In the genomic region with DNA sequence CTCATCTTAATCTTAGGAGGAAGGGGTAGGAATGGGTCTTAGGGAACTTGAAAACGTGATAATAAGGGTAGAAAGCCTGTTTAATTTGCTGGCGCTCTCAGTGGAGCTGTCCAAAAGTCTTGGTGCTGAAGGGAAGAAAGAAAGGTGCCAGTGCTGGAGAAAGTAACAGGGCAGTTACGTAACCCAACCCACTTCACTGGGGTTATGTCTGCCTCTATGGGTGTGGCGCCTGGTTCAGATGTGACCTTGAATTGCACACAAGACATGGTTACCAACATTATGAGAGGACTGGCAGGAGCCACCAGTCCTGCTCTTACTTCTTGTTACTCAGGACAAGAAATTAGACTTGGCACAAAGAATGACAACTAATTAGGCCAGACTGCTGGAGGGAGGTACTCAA, we compare ENCODE assay signal across 11 cellular contexts. TPM values are rescaled to one million over a fixed set of nuclear protein-coding genes. Genes with fewer than 3 reads are reported as not detected.
DNase-seq lines count a peak whose midpoint lies in the region; ATAC-seq and TF ChIP-seq lines count a peak whose summit lies in the region.
"Had no signal": no experiment of that assay in that cellular context is flagged by ENCODE, and none has a peak within 500 bp of the region (broad histone marks: within the 10 kb centered on the region; RNA-seq: fewer than 3 reads in every experiment).

No MANE protein-coding gene starts in this region.

- H3K4me1 ChIP-seq in H9 (ENCODE audit: insufficient read depth, low read length) (no peaks in the 10 kb centered on the region; the same call in 1 of the 2 replicates), osteoblast (ENCODE audit: insufficient read depth, low read length) (no peaks in the 10 kb centered on the region)
- H3K4me1 ChIP-seq: lower lobe of right lung had no signal

- H3K4me3 Mint-ChIP-seq in H9 (no peak overlapping the region), endothelial cell (ENCODE audit: unreplicated experiment) (no peak overlapping the region)
- H3K4me3 Mint-ChIP-seq: IgD-negative memory B cell had no signal

- no peaks in the 10 kb centered on the region for H3K79me2 ChIP-seq in H9 (ENCODE audit: insufficient read depth, low read length)
- no peaks in the 10 kb centered on the region for H3K79me2 ChIP-seq in osteoblast (ENCODE audit: insufficient read depth, low read length)

- peaks cover 18 to 41% of the 10 kb centered on the region in 2 experiments for H3K4me1 Mint-ChIP-seq in H9
- H3K4me1 Mint-ChIP-seq in endothelial cell (ENCODE audit: unreplicated experiment), result peaks cover 13% of the 10 kb centered on the region

- DNase-seq in H9 (peak; percentile 42), NOMO-1 (lab: John Stamatoyannopoulos, UW; ENCODE audit: unreplicated experiment in 2 of 2) (peak; percentile 26 to 38), endothelial cell (ENCODE audit: low spot score) (peak; percentile 51), osteoblast (ENCODE audit: insufficient read length, low spot score, missing footprints) (peak; percentile 73), NCI-H82 treated with DMSO at 0.1 percent for 48 hours (lab: John Stamatoyannopoulos, UW; ENCODE audit: unreplicated experiment) (no peak)
- DNase-seq: effector CD4-positive, alpha-beta T cell; lower lobe of right lung; stimulated activated naive CD8-positive, alpha-beta T cell treated with anti-CD3 and anti-CD28 coated beads, Interleukin-15, Interleukin-2, amounts not matched to agents 100 U/mL and 50 U/mL, for 24 hours had no signal

- no peaks in the 10 kb centered on the region for H3K79me1 ChIP-seq in H9 (ENCODE audit: insufficient read depth, low read depth, low read length, poor library complexity, severe bottlenecking)

- H3K4me2 ChIP-seq in H9 (ENCODE audit: insufficient read depth, insufficient read length, low read length) (no peak overlapping the region), osteoblast (ENCODE audit: insufficient read depth, low read length) (no peak overlapping the region)

- H3K14ac ChIP-seq in H9 (ENCODE audit: insufficient read depth, low read length), result no peak overlapping the region

- H2AK5ac ChIP-seq in H9 (ENCODE audit: insufficient read length, low read length), result no peak overlapping the region

- H3K27me3 Mint-ChIP-seq in H9 (ENCODE audit: low read depth), result peaks cover 90% of the 10 kb centered on the region
- H3K27me3 Mint-ChIP-seq in endothelial cell (ENCODE audit: unreplicated experiment), result peaks cover 13% of the 10 kb centered on the region

- no peak overlapping the region for H2BK15ac ChIP-seq in H9 (ENCODE audit: low read depth, low read length)

- no peak overlapping the region for H3K56ac ChIP-seq in H9 (ENCODE audit: insufficient read length, low read depth, low read length)

- H3K4ac ChIP-seq in H9 (ENCODE audit: low read depth, low read length), result no peak overlapping the region

- H3K9me3 ChIP-seq in H9 (ENCODE audit: control insufficient read depth, low read depth, low read length), result no peaks in the 10 kb centered on the region
- H3K9me3 ChIP-seq in osteoblast (ENCODE audit: low read depth, low read length), result no peaks in the 10 kb centered on the region
- H3K9me3 ChIP-seq: lower lobe of right lung had no signal

- TF ChIP-seq CTCF in H9 (conservative IDR thresholded peaks at IDR 0.05) (no peak), endothelial cell (IDR thresholded peaks at IDR 0.05; ENCODE audit: unreplicated experiment) (no peak), osteoblast (IDR thresholded peaks at IDR 0.05; ENCODE audit: extremely low read depth, low read depth, low read length) (no peak)

- H4K20me1 ChIP-seq in H9 (ENCODE audit: control insufficient read depth, insufficient read depth, insufficient read length), result peaks cover 2% of the 10 kb centered on the region
- H4K20me1 ChIP-seq in osteoblast (ENCODE audit: insufficient read depth, low read length), result no peaks in the 10 kb centered on the region

- no CpG with 5 or more reads among the region's 4 CpGs for WGBS in H9 (ENCODE audit: extremely low coverage, insufficient read length, low lambda C conversion rate)

- no peaks in the 10 kb centered on the region for H3K36me3 Mint-ChIP-seq in H9 (ENCODE audit: insufficient read depth in 1 of 3, low read depth in 3 of 3)
- no peaks in the 10 kb centered on the region for H3K36me3 Mint-ChIP-seq in endothelial cell (ENCODE audit: low read depth, unreplicated experiment)
- H3K36me3 Mint-ChIP-seq: IgD-negative memory B cell had no signal

- H3K27me3 ChIP-seq in H9 (ENCODE audit: insufficient read depth, low read length) (peaks cover 5% of the 10 kb centered on the region), osteoblast (ENCODE audit: insufficient read depth, low read length) (peaks cover 31% of the 10 kb centered on the region)

- H3K9ac ChIP-seq in H9 (ENCODE audit: extremely low read depth, insufficient read length, low read length), result no peak overlapping the region

- no peak overlapping the region for H2AFZ ChIP-seq in H9 (ENCODE audit: low read length)
- H2AFZ ChIP-seq in osteoblast (ENCODE audit: low read length), result no peak overlapping the region

- H3K27ac Mint-ChIP-seq in H9, result no peak overlapping the region
- H3K27ac Mint-ChIP-seq in endothelial cell (ENCODE audit: unreplicated experiment), result no peak overlapping the region

- H4K91ac ChIP-seq in H9 (ENCODE audit: insufficient read length, low read depth, low read length), result no peak overlapping the region

- H3K27ac ChIP-seq in H9 (ENCODE audit: insufficient read length, low read depth, low read length) (no peak overlapping the region), osteoblast (ENCODE audit: low read depth, low read length) (no peak overlapping the region)
- H3K27ac ChIP-seq: lower lobe of right lung had no signal

- H3K23me2 ChIP-seq in H9 (ENCODE audit: insufficient read length, low read depth, low read length, poor library complexity, severe bottlenecking), result peaks cover 2% of the 10 kb centered on the region

- H3K18ac ChIP-seq in H9 (ENCODE audit: insufficient read length, low read depth, low read length), result no peak overlapping the region

- no peak overlapping the region for H3K23ac ChIP-seq in H9 (ENCODE audit: insufficient read length, low read depth, low read length)

- H2BK12ac ChIP-seq in H9 (ENCODE audit: insufficient read length, low read depth, low read length), result no peak overlapping the region

- ATAC-seq in GM18868 (IDR thresholded peaks at IDR 0.05; ENCODE audit: unreplicated experiment), result no peak
- no peak for ATAC-seq in GM21737 (IDR thresholded peaks at IDR 0.05; ENCODE audit: unreplicated experiment)
- ATAC-seq: lower lobe of right lung; stimulated activated naive CD8-positive, alpha-beta T cell treated with anti-CD3 and anti-CD28 coated beads, Interleukin-15, Interleukin-2, amounts not matched to agents 100 U/mL and 50 U/mL, for 24 hours had no signal

- no peak overlapping the region for H2BK20ac ChIP-seq in H9 (ENCODE audit: low read depth, low read length, poor library complexity, severe bottlenecking)

- H3K9me3 Mint-ChIP-seq in H9 (peaks cover 0 to 2% of the 10 kb centered on the region in 2 experiments; a peak in 2 of 5 replicates), endothelial cell (ENCODE audit: unreplicated experiment) (no peaks in the 10 kb centered on the region)

- H3K4me3 ChIP-seq in osteoblast (ENCODE audit: insufficient read depth, low read length), result no peak overlapping the region
- H3K4me3 ChIP-seq: lower lobe of right lung had no signal

- no peak overlapping the region for H2BK5ac ChIP-seq in H9 (ENCODE audit: insufficient read length, low read length)

- H3T11ph ChIP-seq in H9 (ENCODE audit: low read length), result no peak overlapping the region

- H4K5ac ChIP-seq in H9 (ENCODE audit: insufficient read length, low read depth, low read length), result no peak overlapping the region

- no peaks in the 10 kb centered on the region for H3K36me3 ChIP-seq in osteoblast (ENCODE audit: insufficient read depth, low read length)
- H3K36me3 ChIP-seq: lower lobe of right lung had no signal

- H4K8ac ChIP-seq in H9 (replicated peaks; ENCODE audit: insufficient read length, low read depth, low read length), result no peak overlapping the region

- no peak overlapping the region for H2BK120ac ChIP-seq in H9 (ENCODE audit: low read depth, low read length, poor library complexity, severe bottlenecking)

RNA-seq across cellular contexts. Expression of gene GPATCH2L, which starts 18.6 kb away (rescaled TPM):
- total RNA-seq in H9 (2021) (76.7 and 77.2 TPM in 2 replicates), endothelial cell (ENCODE audit: unreplicated experiment) (78.8 TPM), osteoblast (43.8 and 48.3 TPM in 2 replicates)
